8 cellular contexts compared by ENCODE assay signal in the genomic region with DNA sequence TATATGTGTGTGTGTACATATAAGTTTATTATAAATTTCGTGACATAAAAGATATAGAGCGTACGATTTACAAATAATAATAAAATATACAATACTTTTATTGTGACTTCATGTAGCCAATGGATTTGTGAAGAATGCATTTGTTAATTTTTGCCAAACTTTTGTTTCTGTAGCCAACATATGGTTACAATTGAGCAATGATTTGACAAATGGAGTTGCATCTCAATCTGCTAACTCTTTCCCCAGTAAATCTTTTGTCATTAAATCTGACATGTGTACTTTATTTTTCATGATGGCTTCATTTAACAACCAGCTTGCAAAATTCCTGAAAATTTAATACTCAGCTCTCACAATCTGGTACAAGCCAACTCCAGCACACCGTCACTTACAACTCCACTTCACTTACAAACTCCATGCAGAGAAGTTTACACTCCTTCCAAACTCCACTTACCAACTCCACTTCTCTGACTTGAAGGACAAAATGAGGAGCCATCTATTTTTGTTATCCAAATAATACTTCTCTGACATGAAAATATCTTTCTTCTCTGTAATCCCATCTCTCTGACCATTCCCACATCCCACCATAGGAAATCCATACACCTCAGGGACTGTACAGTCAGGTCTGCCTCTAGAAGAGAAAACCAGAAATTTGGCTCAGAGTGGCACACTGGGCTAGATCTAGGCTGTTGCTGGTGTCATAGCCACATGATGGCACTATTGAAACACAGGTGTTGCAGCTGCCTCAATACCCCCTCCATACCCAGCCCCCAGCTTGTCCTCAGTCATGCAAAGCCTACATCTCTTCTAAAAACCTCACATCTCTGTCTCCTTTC. TPM values are rescaled to one million over a fixed set of nuclear protein-coding genes. Genes with fewer than 3 reads are reported as not detected.
DNase-seq lines count a peak whose midpoint lies in the region; ATAC-seq, FAIRE-seq and TF ChIP-seq lines count a peak whose summit lies in the region.

No MANE protein-coding gene starts in this region.

- intact Hi-C loops in dorsolateral prefrontal cortex (cut with DNase I) (no loop called here), tibial artery (cut with DNase I; ENCODE audit: low total_unique reads) (no loop called here)

- H2BK5ac ChIP-seq in neuronal stem cell (ENCODE audit: low read length), result no peak overlapping the region

- H3K36me3 ChIP-seq in neuronal stem cell (replicated peaks in 1 of 2; ENCODE audit: control insufficient read depth in 2 of 2, insufficient read depth in 2 of 2, low read length in 2 of 2) (no peaks in the 10 kb centered on the region), tibial artery (peaks cover 0 to 4% (median 0%) of the 10 kb centered on the region in 3 donors)

- no peak overlapping the region for H3K18ac ChIP-seq in neuronal stem cell (ENCODE audit: low read length)

- H3K4me2 ChIP-seq in neuronal stem cell (ENCODE audit: insufficient read depth, low read length, poor library complexity, severe bottlenecking), result no peak overlapping the region

- no peak overlapping the region for H4K8ac ChIP-seq in neuronal stem cell (ENCODE audit: low read depth, low read length)

- no peak overlapping the region for H3K27ac ChIP-seq in dorsolateral prefrontal cortex
- no peak overlapping the region for H3K27ac ChIP-seq in neuronal stem cell (replicated peaks; ENCODE audit: low read length)
- H3K27ac ChIP-seq in tibial artery, result no peak overlapping the region

- no peak overlapping the region for H3K4me3 ChIP-seq in dorsolateral prefrontal cortex
- H3K4me3 ChIP-seq in neuronal stem cell (ENCODE audit: low read length in 2 of 2), result no peak overlapping the region
- H3K4me3 ChIP-seq in tibial artery, result no peak overlapping the region

- no peak overlapping the region for H2BK120ac ChIP-seq in neuronal stem cell (ENCODE audit: low read depth, low read length)

- no CpG with 5 or more reads among the region's 4 CpGs for WGBS in neuronal stem cell (ENCODE audit: extremely low coverage in 2 of 2, insufficient read length in 2 of 2, insufficient replicate concordance in 1 of 2), 2 donors

- no peak overlapping the region for H2BK15ac ChIP-seq in neuronal stem cell (ENCODE audit: low read length)

- no peak overlapping the region for H4K91ac ChIP-seq in neuronal stem cell (ENCODE audit: low read depth, low read length, poor library complexity)

- TF ChIP-seq CTCF in dorsolateral prefrontal cortex (IDR thresholded peaks at IDR 0.05 in 54 of 56, conservative IDR thresholded peaks at IDR 0.05 in 2 of 56; ENCODE audit: low read depth in 1 of 56, partially characterized antibody in 56 of 56) (peak in 43 of 56 donors; percentile 12 to 62 (median 28)), tibial artery (IDR thresholded peaks at IDR 0.05) (no peak)

- no peaks in the 10 kb centered on the region for H3K4me1 ChIP-seq in neuronal stem cell (ENCODE audit: control insufficient read depth in 2 of 2, insufficient read depth in 1 of 2, low read depth in 1 of 2, low read length in 2 of 2)
- no peaks in the 10 kb centered on the region for H3K4me1 ChIP-seq in tibial artery

- H3K9ac ChIP-seq in neuronal stem cell (ENCODE audit: low read depth, low read length, poor library complexity), result no peak overlapping the region

- no peak for TF ChIP-seq POLR2A in GM12892 (IDR thresholded peaks at IDR 0.05; ENCODE audit: low read depth, low read length)

- no peak overlapping the region for H2AFZ ChIP-seq in neuronal stem cell (ENCODE audit: low read length)

- no peak for ATAC-seq in HG03439 (IDR thresholded peaks at IDR 0.05; ENCODE audit: unreplicated experiment)

- H3K4ac ChIP-seq in neuronal stem cell (ENCODE audit: low read length), result no peak overlapping the region

- H3K23ac ChIP-seq in neuronal stem cell (ENCODE audit: low read depth, low read length, poor library complexity), result no peak overlapping the region

- FAIRE-seq in GM12892 (lab: Jason Lieb, UNC), result peak; percentile 63

- H3K9me3 ChIP-seq in neuronal stem cell (replicated peaks in 1 of 2; ENCODE audit: control insufficient read depth in 2 of 2, insufficient read depth in 1 of 2, low read depth in 1 of 2, low read length in 2 of 2) (no peaks in the 10 kb centered on the region), tibial artery (no peaks in the 10 kb centered on the region)

- no peak overlapping the region for H2BK12ac ChIP-seq in neuronal stem cell (ENCODE audit: low read length)

- no peak overlapping the region for H3K14ac ChIP-seq in neuronal stem cell (ENCODE audit: low read length)

- no peaks in the 10 kb centered on the region for H3K79me1 ChIP-seq in neuronal stem cell (ENCODE audit: low read depth, low read length)

- H3K27me3 ChIP-seq in dorsolateral prefrontal cortex, result no peaks in the 10 kb centered on the region
- no peaks in the 10 kb centered on the region for H3K27me3 ChIP-seq in neuronal stem cell (ENCODE audit: control insufficient read depth in 3 of 3, insufficient read depth in 3 of 3, low read depth in 1 of 3, low read length in 3 of 3)
- H3K27me3 ChIP-seq in tibial artery, result no peaks in the 10 kb centered on the region

- H2AK5ac ChIP-seq in neuronal stem cell (ENCODE audit: low read depth, low read length), result no peak overlapping the region

- DNase-seq in Ammon's horn (ENCODE audit: low spot score) (peak; percentile 18), GM12892 (ENCODE audit: insufficient read length) (no peak), NCI-H82 (lab: John Stamatoyannopoulos, UW) (peak; percentile 80), dorsolateral prefrontal cortex (no peak), neuronal stem cell (ENCODE audit: low spot score) (peak; percentile 4), tibial artery (no peak)
- DNase-seq in stimulated activated CD4-positive, alpha-beta T cell treated with anti-CD3 and anti-CD28 coated beads, Interleukin-4, amount 100 ng/mL, for 1 hour, result no peak

RNA-seq across cellular contexts. Expression of a gene that starts 26.6 kb away (rescaled TPM):
- 27.9 TPM for polyA plus RNA-seq in GM12892 (2012; ENCODE audit: missing spikeins)
- total RNA-seq in dorsolateral prefrontal cortex, result 10 to 100 TPM; 15.1 to 29.9 (median 20.1) TPM
- 37.4 TPM for polyA plus RNA-seq in neuronal stem cell (2013, experiment 1 of 2)
- polyA plus RNA-seq in neuronal stem cell (2013, experiment 2 of 2), result 38.3 TPM

RNA-seq across cellular contexts. Expression of a gene that starts 50.7 kb away (rescaled TPM):
- 61.8 TPM for polyA plus RNA-seq in GM12892 (2012; ENCODE audit: missing spikeins)
- 100 to 1,000 TPM in 117 of 120 experiments, 10 to 100 TPM in 3; 83.6 to 164 (median 133) TPM for total RNA-seq in dorsolateral prefrontal cortex
- 82.3 TPM for polyA plus RNA-seq in neuronal stem cell (2013, experiment 1 of 2)
- polyA plus RNA-seq in neuronal stem cell (2013, experiment 2 of 2), result 83.2 TPM

Comparison
In these comparisons a context has a peak if more than half of its experiments do, and no peak if none do; other contexts are left out.
1. DNase-seq: peak in Ammon's horn (single experiment), NCI-H82 (single experiment) and neuronal stem cell (single experiment); none in GM12892 (single experiment), dorsolateral prefrontal cortex (0 of 10), tibial artery (0 of 2) and stimulated activated CD4-positive, alpha-beta T cell treated with anti-CD3 and anti-CD28 coated beads, Interleukin-4, amount 100 ng/mL, for 1 hour (single experiment).
2. CTCF ChIP-seq: peak in dorsolateral prefrontal cortex (43 of 56); none in tibial artery (0 of 2).